Comparison of ENCODE assay signal across 6 cellular contexts in genomic region chr19:43984687-43985000, GRCh38. TPM values are rescaled to one million over a fixed set of nuclear protein-coding genes. Genes with fewer than 3 reads are reported as not detected.
DNase-seq lines count a peak whose midpoint lies in the region; FAIRE-seq and TF ChIP-seq lines count a peak whose summit lies in the region.

No MANE protein-coding gene starts in this region.

- DNase-seq in AG10803 (ENCODE audit: low read depth) (no peak), HuH-7 (ENCODE audit: low spot score) (peak; percentile 13), esophagus muscularis mucosa (ENCODE audit: extremely low spot score) (no peak), small intestine (no peak), NCI-H1092 treated with DMSO at 0.1 percent for 48 hours (lab: John Stamatoyannopoulos, UW) (no peak), NCI-H2227 (lab: John Stamatoyannopoulos, UW; ENCODE audit: unreplicated experiment) (no peak)

- peaks cover 4 to 37% (median 24%) of the 10 kb centered on the region in 4 donors for H3K9me3 ChIP-seq in esophagus muscularis mucosa
- H3K9me3 ChIP-seq in small intestine (ENCODE audit: control insufficient read depth, low read depth): no peaks in the 10 kb centered on the region

- 2% methylated on average over 14 of the region's 14 CpGs for WGBS in esophagus muscularis mucosa
- 3% methylated on average over 14 of the region's 14 CpGs for WGBS in small intestine, 3 donors

- no peak for TF ChIP-seq EP300 in esophagus muscularis mucosa (IDR thresholded peaks at IDR 0.05)

- H3K36me3 ChIP-seq in esophagus muscularis mucosa (peaks cover 13 to 19% (median 15%) of the 10 kb centered on the region in 4 donors), small intestine (ENCODE audit: control insufficient read depth in 2 of 2, insufficient read depth in 2 of 2, low read length in 2 of 2) (peaks cover 4 to 5% of the 10 kb centered on the region in 2 donors)

- no peak for TF ChIP-seq POLR2A in esophagus muscularis mucosa (IDR thresholded peaks at IDR 0.05; ENCODE audit: low read depth)

- FAIRE-seq in small intestine (lab: Jason Lieb, UNC): no peak

- H3K4me3 ChIP-seq in AG10803 (ENCODE audit: low read length): peak overlapping the region; percentile 77
- H3K4me3 ChIP-seq in esophagus muscularis mucosa: peak overlapping the region; percentile 68 to 73 (median 71)
- H3K4me3 ChIP-seq in small intestine (ENCODE audit: low read depth in 1 of 2, low read length in 2 of 2): peak overlapping the region; percentile 82 to 85

- peak overlapping the region; percentile 78 to 84 (median 82) for H3K27ac ChIP-seq in esophagus muscularis mucosa (replicated peaks in 1 of 4)
- peak overlapping the region in 1 of 2 donors; percentile 71 for H3K27ac ChIP-seq in small intestine (ENCODE audit: low read depth in 1 of 2, low read length in 1 of 2)

- no peak for TF ChIP-seq CTCF in AG10803 (conservative IDR thresholded peaks at IDR 0.05; ENCODE audit: low read length)
- no peak for TF ChIP-seq CTCF in esophagus muscularis mucosa (IDR thresholded peaks at IDR 0.05)

- peaks cover 4 to 17% (median 13%) of the 10 kb centered on the region in 4 donors for H3K4me1 ChIP-seq in esophagus muscularis mucosa
- no peaks in the 10 kb centered on the region for H3K4me1 ChIP-seq in small intestine (ENCODE audit: control insufficient read depth in 2 of 2, insufficient read depth in 1 of 2, low read depth in 1 of 2, low read length in 1 of 2)

- intact Hi-C loops in esophagus muscularis mucosa (cut with DNase I): loop anchor here (2.0 to 10.0 kb wide), 2 partner anchors 18 to 50 kb away; partner anchors contain the start of genes ZNF230 and ZNF45

- H3K27me3 ChIP-seq in esophagus muscularis mucosa: no peaks in the 10 kb centered on the region
- no peaks in the 10 kb centered on the region for H3K27me3 ChIP-seq in small intestine (ENCODE audit: control insufficient read depth in 2 of 2, insufficient read depth in 2 of 2, low read length in 2 of 2)

RNA-seq across cellular contexts. Expression of gene ZNF155, which starts 0.7 kb away (rescaled TPM):
- total RNA-seq in esophagus muscularis mucosa: 1 to 10 TPM; 5.3 to 6.2 (median 5.9) TPM
- polyA plus RNA-seq in small intestine: 1 to 10 TPM; 3.7 to 8.7 (median 4.3) TPM

RNA-seq across cellular contexts. Expression of gene ZNF230, which starts 18.1 kb away (rescaled TPM):
- 1 to 10 TPM; 2.7 to 7.5 (median 3.5) TPM for total RNA-seq in esophagus muscularis mucosa
- 1 to 10 TPM; 1.1 to 1.8 (median 1.4) TPM for polyA plus RNA-seq in small intestine

RNA-seq across cellular contexts. Expression of gene ZNF221, which starts 33.6 kb away (rescaled TPM):
- total RNA-seq in esophagus muscularis mucosa: 1 to 10 TPM; 3.5 to 7.1 (median 5.2) TPM
- polyA plus RNA-seq in small intestine: 1 to 10 TPM in 1 of 3 donors, not detected in 2; 1.1 TPM

RNA-seq across cellular contexts. Expression of gene ZNF222, which starts 40.5 kb away (rescaled TPM):
- 1 to 10 TPM; 1.2 to 3.8 (median 2.3) TPM for total RNA-seq in esophagus muscularis mucosa
- polyA plus RNA-seq in small intestine: 1 to 10 TPM; 1.9 to 3.8 (median 2.9) TPM

RNA-seq across cellular contexts. Expression of gene ZNF45, which starts 49.6 kb away (rescaled TPM):
- 10 to 100 TPM; 10.1 to 13.1 (median 12.5) TPM for total RNA-seq in esophagus muscularis mucosa
- polyA plus RNA-seq in small intestine: 1 to 10 TPM; 3.5 to 6.3 (median 5.8) TPM
